ENCODE assay signal across 18 cellular contexts in genomic region chr16:31106509-31107464, GRCh38. TPM values are rescaled to one million over a fixed set of nuclear protein-coding genes. Genes with fewer than 3 reads are reported as not detected.
A peak's percentile ranks its signal among the peaks of the same experiment; 100 is the strongest.
DNase-seq lines count a peak whose midpoint lies in the region; ATAC-seq and TF ChIP-seq lines count a peak whose summit lies in the region.
"Had no signal": no experiment of that assay in that cellular context is flagged by ENCODE, and none has a peak within 500 bp of the region (broad histone marks: within the 10 kb centered on the region; RNA-seq: fewer than 3 reads in every experiment).

No MANE protein-coding gene starts in this region.

- peak overlapping the region; percentile 87; the same call in 1 of the 2 replicates for H3K9ac ChIP-seq in KMS-11

- peak overlapping the region; percentile 87 for H3K4me3 Mint-ChIP-seq in CD8-positive, alpha-beta T cell
- H3K4me3 Mint-ChIP-seq in activated naive CD8-positive, alpha-beta T cell treated with anti-CD3 and anti-CD28 coated beads, Interleukin-2, amount 10 ng/mL, durations not matched to agents 7 days and 5 days: peak overlapping the region; percentile 88
- H3K4me3 Mint-ChIP-seq in neural crest cell: peak overlapping the region; percentile 90

- H3K4me1 ChIP-seq in CD8-positive, alpha-beta T cell (ENCODE audit: insufficient read depth, low read length): peaks cover 15% of the 10 kb centered on the region
- H3K4me1 ChIP-seq in KMS-11 (ENCODE audit: low read depth, poor library complexity, severe bottlenecking): peaks cover 21% of the 10 kb centered on the region
- H3K4me1 ChIP-seq: Caco-2 had no signal

- peaks cover 24% of the 10 kb centered on the region for H3K36me3 Mint-ChIP-seq in CD8-positive, alpha-beta T cell
- peaks cover 12% of the 10 kb centered on the region for H3K36me3 Mint-ChIP-seq in activated naive CD8-positive, alpha-beta T cell treated with anti-CD3 and anti-CD28 coated beads, Interleukin-2, amount 10 ng/mL, durations not matched to agents 7 days and 5 days
- peaks cover 3% of the 10 kb centered on the region for H3K36me3 Mint-ChIP-seq in neural crest cell (ENCODE audit: low read depth)
- H3K36me3 Mint-ChIP-seq: natural killer cell treated with Interleukin-12 subunit alpha and Interleukin-12 subunit beta and Interleukin-15 and Interleukin-18, amount 100 ng/mL, for 72 hours had no signal

- peak overlapping the region; percentile 98 for H3K4me2 ChIP-seq in KMS-11

- H3K36me3 ChIP-seq in CD8-positive, alpha-beta T cell (ENCODE audit: insufficient read depth, low read length): peaks cover 6% of the 10 kb centered on the region
- H3K36me3 ChIP-seq in KMS-11 (ENCODE audit: insufficient read depth): no peaks in the 10 kb centered on the region

- TF ChIP-seq CTCF in CD8-positive, alpha-beta T cell (IDR thresholded peaks at IDR 0.05): no peak
- TF ChIP-seq CTCF in KMS-11 (conservative IDR thresholded peaks at IDR 0.05; ENCODE audit: low read depth, low read length) (no peak), neural crest cell (conservative IDR thresholded peaks at IDR 0.05) (no peak)

- no peak for DNase-seq in CD8-positive, alpha-beta T cell
- DNase-seq in activated naive CD8-positive, alpha-beta T cell treated with anti-CD3 and anti-CD28 coated beads, Interleukin-2, amount 10 ng/mL, durations not matched to agents 7 days and 5 days: no peak
- DNase-seq in neural crest cell (ENCODE audit: low read depth, low spot score) (no peak), HuH-7 (ENCODE audit: low spot score) (no peak), kidney tubule cell (ENCODE audit: low spot score) (no peak)
- no peak for DNase-seq in effector CD4-positive, alpha-beta T cell
- DNase-seq: Caco-2; left cardiac atrium; MG63; NK-92 treated with Interleukin-12 subunit alpha and Interleukin-12 subunit beta, amount 100 ng/mL, for 24 hours had no signal

- no peak overlapping the region for H3K4me3 ChIP-seq in CD8-positive, alpha-beta T cell (ENCODE audit: low read depth, low read length)
- no peak overlapping the region for H3K4me3 ChIP-seq in KMS-11 (IDR thresholded peaks at IDR 0.05; ENCODE audit: insufficient read depth, low read depth, low read length)

- H3K4me1 Mint-ChIP-seq in CD8-positive, alpha-beta T cell (ENCODE audit: low read depth): peaks cover 17% of the 10 kb centered on the region
- H3K4me1 Mint-ChIP-seq in activated naive CD8-positive, alpha-beta T cell treated with anti-CD3 and anti-CD28 coated beads, Interleukin-2, amount 10 ng/mL, durations not matched to agents 7 days and 5 days: peaks cover 14% of the 10 kb centered on the region
- peaks cover 16% of the 10 kb centered on the region for H3K4me1 Mint-ChIP-seq in neural crest cell

- H3K27me3 Mint-ChIP-seq in CD8-positive, alpha-beta T cell (ENCODE audit: low read depth): no peaks in the 10 kb centered on the region
- H3K27me3 Mint-ChIP-seq in activated naive CD8-positive, alpha-beta T cell treated with anti-CD3 and anti-CD28 coated beads, Interleukin-2, amount 10 ng/mL, durations not matched to agents 7 days and 5 days: no peaks in the 10 kb centered on the region
- no peaks in the 10 kb centered on the region for H3K27me3 Mint-ChIP-seq in neural crest cell (ENCODE audit: low read depth)
- H3K27me3 Mint-ChIP-seq: natural killer cell treated with Interleukin-12 subunit alpha and Interleukin-12 subunit beta and Interleukin-15 and Interleukin-18, amount 100 ng/mL, for 72 hours had no signal

- H3K27ac ChIP-seq in CD8-positive, alpha-beta T cell (ENCODE audit: low read depth, low read length): no peak overlapping the region
- H3K27ac ChIP-seq in KMS-11: peak overlapping the region; percentile 87
- H3K27ac ChIP-seq: cardiac muscle cell had no signal

- H2AFZ ChIP-seq in KMS-11 (ENCODE audit: low read depth): peak overlapping the region; percentile 75

- H4K20me1 ChIP-seq in KMS-11 (ENCODE audit: insufficient read depth): no peaks in the 10 kb centered on the region

- CTCF ChIA-PET in CD8-positive, alpha-beta T cell (lab: Charles Lee): interaction anchor here (1.0 to 1.7 kb wide), 3 partner anchors 36 to 762 kb away, joined by 3 to 4 read pairs (median 3); no protein-coding TSS in a partner anchor

- ATAC-seq in CD8-positive, alpha-beta T cell: no peak
- ATAC-seq in activated naive CD8-positive, alpha-beta T cell treated with anti-CD3 and anti-CD28 coated beads, Interleukin-2, amount 10 ng/mL, durations not matched to agents 7 days and 5 days (ENCODE audit: low read depth): no peak
- ATAC-seq in activated CD4-positive, CD25-positive, alpha-beta regulatory T cell treated with anti-CD3 and anti-CD28 coated beads, Interleukin-2, amount 50 U/mL, for 24 hours: no peak

- H3K79me2 ChIP-seq in KMS-11 (ENCODE audit: insufficient read depth, low read depth): peaks cover 14% of the 10 kb centered on the region; the same call in 1 of the 2 replicates

- H3K27ac Mint-ChIP-seq in CD8-positive, alpha-beta T cell: no peak overlapping the region
- H3K27ac Mint-ChIP-seq in activated naive CD8-positive, alpha-beta T cell treated with anti-CD3 and anti-CD28 coated beads, Interleukin-2, amount 10 ng/mL, durations not matched to agents 7 days and 5 days: no peak overlapping the region
- no peak overlapping the region for H3K27ac Mint-ChIP-seq in neural crest cell (ENCODE audit: unreplicated experiment)

- H3K27me3 ChIP-seq in CD8-positive, alpha-beta T cell (ENCODE audit: insufficient read depth, low read length): no peaks in the 10 kb centered on the region
- H3K27me3 ChIP-seq in KMS-11 (ENCODE audit: insufficient read depth, low read depth): no peaks in the 10 kb centered on the region
- H3K27me3 ChIP-seq: cardiac muscle cell, MG63, SJSA1 had no signal

- POLR2A ChIA-PET in CD8-positive, alpha-beta T cell (lab: Charles Lee): no interaction called here
- POLR2A ChIA-PET in activated naive CD8-positive, alpha-beta T cell treated with anti-CD3 and anti-CD28 coated beads, Interleukin-2, amount 10 ng/mL, durations not matched to agents 7 days and 5 days (lab: Charles Lee): interaction anchor here (0.7 to 3.1 kb wide), 3 partner anchors 11 to 469 kb away, joined by 4 to 15 read pairs (median 5); partner anchors contain the start of genes FUS and KAT8

- H3K9me3 Mint-ChIP-seq in CD8-positive, alpha-beta T cell: no peaks in the 10 kb centered on the region
- H3K9me3 Mint-ChIP-seq in activated naive CD8-positive, alpha-beta T cell treated with anti-CD3 and anti-CD28 coated beads, Interleukin-2, amount 10 ng/mL, durations not matched to agents 7 days and 5 days: no peaks in the 10 kb centered on the region
- no peaks in the 10 kb centered on the region for H3K9me3 Mint-ChIP-seq in neural crest cell
- H3K9me3 Mint-ChIP-seq: natural killer cell treated with Interleukin-12 subunit alpha and Interleukin-12 subunit beta and Interleukin-15 and Interleukin-18, amount 100 ng/mL, for 72 hours had no signal

- intact Hi-C loops in CD8-positive, alpha-beta T cell (cut with DNase I, micrococcal nuclease): loop anchor here in 1 of 2 experiments (5.0 kb wide), 2 partner anchors 36 to 74 kb away; partner anchors contain the start of gene STX4

- no peaks in the 10 kb centered on the region for H3K9me3 ChIP-seq in CD8-positive, alpha-beta T cell (ENCODE audit: low read length)
- H3K9me3 ChIP-seq: Caco-2, HAP-1, MG63, SJSA1 had no signal

RNA-seq across cellular contexts. Expression of gene BCKDK, which starts 1.4 kb away (rescaled TPM):
- 1 to 10 TPM; 5.6 to 7.6 TPM for total RNA-seq in CD8-positive, alpha-beta T cell
- 10 to 100 TPM; 35.8 to 37.0 TPM for total RNA-seq in activated naive CD8-positive, alpha-beta T cell treated with anti-CD3 and anti-CD28 coated beads, Interleukin-2, amount 10 ng/mL, durations not matched to agents 7 days and 5 days
- 42.4 and 43.5 TPM in 2 replicates for total RNA-seq in neural crest cell

RNA-seq across cellular contexts. Expression of gene KAT8, which starts 10.7 kb away (rescaled TPM):
- total RNA-seq in CD8-positive, alpha-beta T cell: 100 to 1,000 TPM; 105 to 107 TPM
- total RNA-seq in activated naive CD8-positive, alpha-beta T cell treated with anti-CD3 and anti-CD28 coated beads, Interleukin-2, amount 10 ng/mL, durations not matched to agents 7 days and 5 days: 10 to 100 TPM; 66.5 to 72.9 TPM
- 72.6 and 76.9 TPM in 2 replicates for total RNA-seq in neural crest cell

RNA-seq across cellular contexts. Expression of gene VKORC1, which starts 12.2 kb away (rescaled TPM):
- 10 to 100 TPM; 23.0 to 27.2 TPM for total RNA-seq in CD8-positive, alpha-beta T cell
- total RNA-seq in activated naive CD8-positive, alpha-beta T cell treated with anti-CD3 and anti-CD28 coated beads, Interleukin-2, amount 10 ng/mL, durations not matched to agents 7 days and 5 days: 10 to 100 TPM; 79.4 to 80.4 TPM
- 62.4 and 70.1 TPM in 2 replicates for total RNA-seq in neural crest cell

RNA-seq across cellular contexts. Expression of gene PRSS53, which starts 18.0 kb away (rescaled TPM):
- 1 to 10 TPM; 3.1 to 5.9 TPM for total RNA-seq in CD8-positive, alpha-beta T cell
- total RNA-seq in activated naive CD8-positive, alpha-beta T cell treated with anti-CD3 and anti-CD28 coated beads, Interleukin-2, amount 10 ng/mL, durations not matched to agents 7 days and 5 days: 10 to 100 TPM; 10.4 to 10.9 TPM
- total RNA-seq in neural crest cell: 3.7 and 4.4 TPM in 2 replicates

RNA-seq across cellular contexts. Expression of gene PRSS8, which starts 28.7 kb away (rescaled TPM):
- total RNA-seq in CD8-positive, alpha-beta T cell: not detected
- total RNA-seq in activated naive CD8-positive, alpha-beta T cell treated with anti-CD3 and anti-CD28 coated beads, Interleukin-2, amount 10 ng/mL, durations not matched to agents 7 days and 5 days: not detected
- not detected in 2 replicates for total RNA-seq in neural crest cell
- total RNA-seq: endothelial cell of umbilical vein; natural killer cell treated with Interleukin-12 subunit alpha and Interleukin-12 subunit beta and Interleukin-15 and Interleukin-18, amount 100 ng/mL, for 72 hours; SJSA1; skeletal muscle tissue had no signal
